In the genomic region with DNA sequence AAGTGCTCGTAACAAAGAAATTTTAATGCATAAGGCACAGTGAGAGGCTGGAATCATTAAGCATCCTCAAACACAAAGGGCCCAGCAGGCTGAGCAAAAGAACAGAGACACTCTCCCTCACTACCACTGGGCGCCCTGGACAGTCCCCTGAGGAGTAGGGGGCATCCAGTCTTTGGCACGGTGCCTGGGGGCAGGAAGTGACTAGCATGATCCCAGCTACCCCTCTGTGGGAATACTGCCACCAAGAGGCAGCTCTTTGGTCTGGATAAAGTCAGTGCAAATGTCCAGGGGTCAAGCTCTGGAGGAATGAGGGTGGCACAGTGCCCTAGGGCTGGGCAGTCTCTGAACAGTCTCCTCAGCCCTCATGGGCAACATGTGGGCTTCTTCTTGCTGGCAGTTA, we compare ENCODE assay signal across 19 cellular contexts. TPM values are rescaled to one million over a fixed set of nuclear protein-coding genes. Genes with fewer than 3 reads are reported as not detected.
DNase-seq lines count a peak whose midpoint lies in the region; ATAC-seq and TF ChIP-seq lines count a peak whose summit lies in the region.
"Had no signal": no experiment of that assay in that cellular context is flagged by ENCODE, and none has a peak within 500 bp of the region (broad histone marks: within the 10 kb centered on the region; RNA-seq: fewer than 3 reads in every experiment).

No MANE protein-coding gene starts in this region.

- DNase-seq in HFFc6 (no peak), osteocyte (ENCODE audit: extremely low spot score, unreplicated experiment) (no peak), NCI-H1930 (lab: John Stamatoyannopoulos, UW) (no peak)
- no peak for DNase-seq in activated CD4-positive, alpha-beta memory T cell treated with anti-CD3 and anti-CD28 coated beads, Interleukin-2, amount 10 ng/mL, durations not matched to agents 7 days and 5 days
- DNase-seq: activated CD4-positive, alpha-beta T cell treated with anti-CD3 and anti-CD28 coated beads, Interleukin-2, amount 10 ng/mL, durations not matched to agents 24 days and 14 days; activated CD8-positive, alpha-beta memory T cell treated with anti-CD3 and anti-CD28 coated beads, Interleukin-2, amount 50 U/mL, for 48 hours; activated effector memory CD4-positive, alpha-beta T cell treated with Interleukin-2 at 50 U/mL for 16 hours; cortex of kidney; GOT3; mesendoderm; naive thymus-derived CD4-positive, alpha-beta T cell; NCI-H146; NCI-H748 treated with DMSO at 0.1 percent for 48 hours; SHP77; stimulated activated CD4-positive, alpha-beta T cell treated with anti-CD3 and anti-CD28 coated beads, Interleukin-4, amount 100 ng/mL, for 24 hours; stimulated activated naive CD8-positive, alpha-beta T cell treated with anti-CD3 and anti-CD28 coated beads, Interleukin-15, amount 100 ng/mL, for 72 hours; transverse colon had no signal

- ATAC-seq in activated T-helper 17 cell treated with anti-CD3 and anti-CD28 coated beads, Interleukin-2, amount 50 U/mL, for 72 hours (replicated peaks): no peak
- ATAC-seq: heart left ventricle; naive thymus-derived CD4-positive, alpha-beta T cell; stimulated activated naive CD8-positive, alpha-beta T cell treated with anti-CD3 and anti-CD28 coated beads, Interleukin-15, amount 100 ng/mL, for 72 hours had no signal

- H3K27me3 Mint-ChIP-seq in HFFc6 (ENCODE audit: insufficient read depth) (peaks cover 8% of the 10 kb centered on the region), osteocyte (ENCODE audit: unreplicated experiment) (no peaks in the 10 kb centered on the region)
- peaks cover 7% of the 10 kb centered on the region for H3K27me3 Mint-ChIP-seq in activated T-helper 17 cell treated with anti-CD3 and anti-CD28 coated beads, Interleukin-2, amount 50 U/mL, for 72 hours
- H3K27me3 Mint-ChIP-seq in activated CD4-positive, alpha-beta memory T cell treated with anti-CD3 and anti-CD28 coated beads, Interleukin-2, amount 10 ng/mL, durations not matched to agents 7 days and 5 days: peaks cover 28% of the 10 kb centered on the region

- peaks cover 50% of the 10 kb centered on the region for H3K4me1 Mint-ChIP-seq in HFFc6 (ENCODE audit: low read depth)
- H3K4me1 Mint-ChIP-seq in activated T-helper 17 cell treated with anti-CD3 and anti-CD28 coated beads, Interleukin-2, amount 50 U/mL, for 72 hours: peaks cover 15% of the 10 kb centered on the region
- H3K4me1 Mint-ChIP-seq in osteocyte (ENCODE audit: unreplicated experiment): peaks cover 54% of the 10 kb centered on the region
- H3K4me1 Mint-ChIP-seq in activated CD4-positive, alpha-beta memory T cell treated with anti-CD3 and anti-CD28 coated beads, Interleukin-2, amount 10 ng/mL, durations not matched to agents 7 days and 5 days: peaks cover 33% of the 10 kb centered on the region

- POLR2A ChIA-PET in activated CD4-positive, alpha-beta memory T cell treated with anti-CD3 and anti-CD28 coated beads, Interleukin-2, amount 10 ng/mL, durations not matched to agents 7 days and 5 days (lab: Charles Lee): no interaction called here

- peak; percentile 42 for TF ChIP-seq CTCF in HFFc6 (IDR thresholded peaks at IDR 0.05)
- no peak for TF ChIP-seq CTCF in osteocyte (IDR thresholded peaks at IDR 0.05)

- CTCF ChIA-PET in activated CD4-positive, alpha-beta memory T cell treated with anti-CD3 and anti-CD28 coated beads, Interleukin-2, amount 10 ng/mL, durations not matched to agents 7 days and 5 days (lab: Charles Lee): interaction anchor here (1.1 kb wide), 1 partner anchor 67 kb away, joined by 3 read pairs; no protein-coding TSS in a partner anchor

- H3K27ac Mint-ChIP-seq in HFFc6 (no peak overlapping the region; the same call in 1 of the 2 replicates), osteocyte (ENCODE audit: unreplicated experiment) (no peak overlapping the region)
- peak overlapping the region; percentile 52 for H3K27ac Mint-ChIP-seq in activated T-helper 17 cell treated with anti-CD3 and anti-CD28 coated beads, Interleukin-2, amount 50 U/mL, for 72 hours
- H3K27ac Mint-ChIP-seq in activated CD4-positive, alpha-beta memory T cell treated with anti-CD3 and anti-CD28 coated beads, Interleukin-2, amount 10 ng/mL, durations not matched to agents 7 days and 5 days: no peak overlapping the region
- H3K27ac Mint-ChIP-seq: activated CD4-positive, alpha-beta T cell treated with anti-CD3 and anti-CD28 coated beads, Interleukin-2, amount 10 ng/mL, durations not matched to agents 24 days and 14 days; stimulated activated naive CD8-positive, alpha-beta T cell treated with anti-CD3 and anti-CD28 coated beads, Interleukin-15, amount 100 ng/mL, for 72 hours had no signal

- H3K4me3 Mint-ChIP-seq in HFFc6 (no peak overlapping the region), osteocyte (ENCODE audit: unreplicated experiment) (peak overlapping the region; percentile 35)
- H3K4me3 Mint-ChIP-seq in activated T-helper 17 cell treated with anti-CD3 and anti-CD28 coated beads, Interleukin-2, amount 50 U/mL, for 72 hours: no peak overlapping the region
- H3K4me3 Mint-ChIP-seq in activated CD4-positive, alpha-beta memory T cell treated with anti-CD3 and anti-CD28 coated beads, Interleukin-2, amount 10 ng/mL, durations not matched to agents 7 days and 5 days: no peak overlapping the region
- H3K4me3 Mint-ChIP-seq: activated CD4-positive, alpha-beta T cell treated with anti-CD3 and anti-CD28 coated beads, Interleukin-2, amount 10 ng/mL, durations not matched to agents 24 days and 14 days; stimulated activated naive CD8-positive, alpha-beta T cell treated with anti-CD3 and anti-CD28 coated beads, Interleukin-15, amount 100 ng/mL, for 72 hours had no signal

- H3K36me3 Mint-ChIP-seq in HFFc6 (ENCODE audit: low read depth) (peaks cover 26% of the 10 kb centered on the region), osteocyte (ENCODE audit: unreplicated experiment) (peaks cover 11% of the 10 kb centered on the region)
- no peaks in the 10 kb centered on the region for H3K36me3 Mint-ChIP-seq in activated T-helper 17 cell treated with anti-CD3 and anti-CD28 coated beads, Interleukin-2, amount 50 U/mL, for 72 hours (ENCODE audit: low read depth)
- H3K36me3 Mint-ChIP-seq in activated CD4-positive, alpha-beta memory T cell treated with anti-CD3 and anti-CD28 coated beads, Interleukin-2, amount 10 ng/mL, durations not matched to agents 7 days and 5 days (ENCODE audit: low read depth): no peaks in the 10 kb centered on the region
- H3K36me3 Mint-ChIP-seq: naive thymus-derived CD4-positive, alpha-beta T cell had no signal

- H3K9me3 Mint-ChIP-seq in HFFc6: no peaks in the 10 kb centered on the region
- no peaks in the 10 kb centered on the region for H3K9me3 Mint-ChIP-seq in activated T-helper 17 cell treated with anti-CD3 and anti-CD28 coated beads, Interleukin-2, amount 50 U/mL, for 72 hours
- no peaks in the 10 kb centered on the region for H3K9me3 Mint-ChIP-seq in osteocyte (ENCODE audit: unreplicated experiment)
- no peaks in the 10 kb centered on the region for H3K9me3 Mint-ChIP-seq in activated CD4-positive, alpha-beta memory T cell treated with anti-CD3 and anti-CD28 coated beads, Interleukin-2, amount 10 ng/mL, durations not matched to agents 7 days and 5 days
- H3K9me3 Mint-ChIP-seq: activated CD4-positive, alpha-beta T cell treated with anti-CD3 and anti-CD28 coated beads, Interleukin-2, amount 10 ng/mL, durations not matched to agents 24 days and 14 days; stimulated activated naive CD8-positive, alpha-beta T cell treated with anti-CD3 and anti-CD28 coated beads, Interleukin-15, amount 100 ng/mL, for 72 hours had no signal

RNA-seq across cellular contexts. Expression of a gene that starts 2.6 kb away (rescaled TPM):
- total RNA-seq in HFFc6 (2021; fragmentation: NEBNext Ultra II Directional; extraction: Animal tissue kit (Norgen Biotek cat#: 25700)): 1 to 10 TPM in 1 of 6 experiments, under 1 TPM in 5; 0.60 to 1.1 (median 0.70) TPM
- total RNA-seq in activated T-helper 17 cell treated with anti-CD3 and anti-CD28 coated beads, Interleukin-2, amount 50 U/mL, for 72 hours: 10 to 100 TPM in 1 of 2 donors, 1 to 10 TPM in 1; 4.4 to 12.4 TPM
- total RNA-seq in osteocyte: 2.1 and 3.0 TPM in 2 replicates
- total RNA-seq in activated CD4-positive, alpha-beta memory T cell treated with anti-CD3 and anti-CD28 coated beads, Interleukin-2, amount 10 ng/mL, durations not matched to agents 7 days and 5 days: 1 to 10 TPM; 6.2 to 7.4 TPM

RNA-seq across cellular contexts. Expression of a gene that starts 3.4 kb away (rescaled TPM):
- total RNA-seq in HFFc6 (2021; fragmentation: NEBNext Ultra II Directional; extraction: Animal tissue kit (Norgen Biotek cat#: 25700)): 100 to 1,000 TPM; 161 to 219 (median 192) TPM
- 10 to 100 TPM in 1 of 2 donors, 1 to 10 TPM in 1; 4.1 to 22.4 TPM for total RNA-seq in activated T-helper 17 cell treated with anti-CD3 and anti-CD28 coated beads, Interleukin-2, amount 50 U/mL, for 72 hours
- 153 TPM in 2 replicates for total RNA-seq in osteocyte
- total RNA-seq in activated CD4-positive, alpha-beta memory T cell treated with anti-CD3 and anti-CD28 coated beads, Interleukin-2, amount 10 ng/mL, durations not matched to agents 7 days and 5 days: 1 to 10 TPM; 6.5 to 7.4 TPM

RNA-seq across cellular contexts. Expression of a gene that starts 5.5 kb away (rescaled TPM):
- total RNA-seq in HFFc6 (2021; fragmentation: NEBNext Ultra II Directional; extraction: Animal tissue kit (Norgen Biotek cat#: 25700)): 1,000 to 10,000 TPM; 1,227 to 1,529 (median 1,391) TPM
- 1,000 to 10,000 TPM; 2,238 to 2,546 TPM for total RNA-seq in activated T-helper 17 cell treated with anti-CD3 and anti-CD28 coated beads, Interleukin-2, amount 50 U/mL, for 72 hours
- total RNA-seq in osteocyte: 1,390 and 1,395 TPM in 2 replicates
- total RNA-seq in activated CD4-positive, alpha-beta memory T cell treated with anti-CD3 and anti-CD28 coated beads, Interleukin-2, amount 10 ng/mL, durations not matched to agents 7 days and 5 days: 1,000 to 10,000 TPM; 1,962 to 2,028 TPM

RNA-seq across cellular contexts. Expression of a gene that starts 11.8 kb away (rescaled TPM):
- total RNA-seq in HFFc6 (2021; fragmentation: NEBNext Ultra II Directional; extraction: Animal tissue kit (Norgen Biotek cat#: 25700)): 10 to 100 TPM in 4 of 6 experiments, 1 to 10 TPM in 2; 8.0 to 14.6 (median 11.3) TPM
- 10 to 100 TPM in 1 of 2 donors, 1 to 10 TPM in 1; 4.8 to 13.4 TPM for total RNA-seq in activated T-helper 17 cell treated with anti-CD3 and anti-CD28 coated beads, Interleukin-2, amount 50 U/mL, for 72 hours
- total RNA-seq in osteocyte: 3.8 and 5.8 TPM in 2 replicates
- 1 to 10 TPM; 1.4 to 2.3 TPM for total RNA-seq in activated CD4-positive, alpha-beta memory T cell treated with anti-CD3 and anti-CD28 coated beads, Interleukin-2, amount 10 ng/mL, durations not matched to agents 7 days and 5 days

RNA-seq across cellular contexts. Expression of a gene that starts 14.3 kb away (rescaled TPM):
- 1 to 10 TPM; 1.9 to 3.1 (median 2.5) TPM for total RNA-seq in HFFc6 (2021; fragmentation: NEBNext Ultra II Directional; extraction: Animal tissue kit (Norgen Biotek cat#: 25700))
- total RNA-seq in activated T-helper 17 cell treated with anti-CD3 and anti-CD28 coated beads, Interleukin-2, amount 50 U/mL, for 72 hours: 1 to 10 TPM; 4.9 to 9.2 TPM
- total RNA-seq in osteocyte: 8.5 and 9.9 TPM in 2 replicates
- 1 to 10 TPM; 2.5 to 3.5 TPM for total RNA-seq in activated CD4-positive, alpha-beta memory T cell treated with anti-CD3 and anti-CD28 coated beads, Interleukin-2, amount 10 ng/mL, durations not matched to agents 7 days and 5 days
